Comparison of ENCODE assay signal across 1 cellular context in the genomic region with DNA sequence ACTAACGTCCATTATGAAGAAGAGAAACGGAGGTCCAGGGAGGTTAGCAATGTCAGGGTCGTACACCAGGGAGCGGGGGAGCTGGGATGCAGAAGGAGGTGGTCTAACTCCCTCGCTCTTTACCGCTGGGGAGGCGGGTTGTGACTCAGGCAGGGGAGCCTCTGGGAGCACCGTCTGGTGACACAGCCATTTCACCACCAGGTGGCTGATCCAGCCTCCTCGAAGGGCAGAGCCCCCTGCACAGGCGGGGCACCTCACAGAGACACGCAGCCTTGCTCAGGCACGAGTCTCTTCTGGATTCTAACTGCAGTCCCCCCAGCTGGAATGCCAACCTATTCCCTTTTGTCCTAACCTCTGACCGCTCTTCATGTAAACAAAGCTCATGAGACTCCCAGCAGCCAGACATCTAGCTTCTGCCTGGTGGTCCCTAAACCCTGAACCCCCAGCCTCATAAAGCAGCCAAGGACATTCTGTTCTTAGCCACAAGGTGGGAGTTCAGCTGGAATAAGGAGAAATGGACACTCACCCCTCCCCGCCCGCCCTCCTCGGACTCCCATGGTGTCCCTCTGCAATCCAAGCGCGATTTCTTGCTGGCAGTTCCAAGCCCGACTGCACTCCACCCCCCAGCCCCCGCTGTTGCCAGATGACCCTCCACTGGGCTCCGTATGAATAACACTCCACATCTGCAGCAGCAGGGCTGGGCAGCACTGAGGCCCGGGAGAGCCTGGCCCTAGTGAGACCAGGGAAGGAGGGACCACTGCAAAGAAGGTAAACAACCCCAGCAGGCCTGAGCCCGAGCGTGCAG.
TF ChIP-seq lines count a peak whose summit lies in the region.

No MANE protein-coding gene starts in this region.

TF ChIP-seq in IMR-90, 13 proteins besides CTCF, POLR2A, EP300 and RAD21:
- TF ChIP-seq SMC3 (IDR thresholded peaks at IDR 0.05; ENCODE audit: low read depth, low read length) (peak; percentile 36), MAZ (IDR thresholded peaks at IDR 0.05; ENCODE audit: borderline replicate concordance, low read depth, low read length) (peak; percentile 34; the same call in 1 of the 2 replicates), RFX5 (IDR thresholded peaks at IDR 0.05; ENCODE audit: low read depth, low read length) (no peak), RCOR1 (IDR thresholded peaks at IDR 0.05; ENCODE audit: insufficient replicate concordance, low read length) (no peak), MXI1 (IDR thresholded peaks at IDR 0.05; ENCODE audit: borderline replicate concordance, low read depth, low read length) (no peak), ELK1 (IDR thresholded peaks at IDR 0.05; ENCODE audit: borderline replicate concordance, low read depth, low read length) (no peak), MAFK (IDR thresholded peaks at IDR 0.05; ENCODE audit: low read depth, low read length) (no peak), CHD1 (IDR thresholded peaks at IDR 0.05; ENCODE audit: low read depth, low read length) (no peak)
